ENCODE assay signal across 8 cellular contexts in genomic region chr7:101814081-101814995, GRCh38. TPM values are rescaled to one million over a fixed set of nuclear protein-coding genes. Genes with fewer than 3 reads are reported as not detected.
DNase-seq lines count a peak whose midpoint lies in the region; ATAC-seq and TF ChIP-seq lines count a peak whose summit lies in the region.

No MANE protein-coding gene starts in this region.

- H3K27ac Mint-ChIP-seq in activated naive CD4-positive, alpha-beta T cell treated with anti-CD3 and anti-CD28 coated beads, Interleukin-2, amount 50 U/mL, for 72 hours: peak overlapping the region; percentile 75 to 90

- H3K4me2 ChIP-seq in osteoblast (ENCODE audit: insufficient read depth, low read length): peak overlapping the region; percentile 100

- H3K27ac ChIP-seq in osteoblast (ENCODE audit: low read depth, low read length): peak overlapping the region; percentile 60

- H3K36me3 Mint-ChIP-seq in activated naive CD4-positive, alpha-beta T cell treated with anti-CD3 and anti-CD28 coated beads, Interleukin-2, amount 50 U/mL, for 72 hours: no peaks in the 10 kb centered on the region

- peaks cover 24% of the 10 kb centered on the region for H3K4me1 ChIP-seq in osteoblast (ENCODE audit: insufficient read depth, low read length)

- peak; percentile 20 for TF ChIP-seq CTCF in osteoblast (IDR thresholded peaks at IDR 0.05; ENCODE audit: extremely low read depth, low read depth, low read length)

- no peaks in the 10 kb centered on the region for H3K36me3 ChIP-seq in osteoblast (ENCODE audit: insufficient read depth, low read length)

- ATAC-seq in activated naive CD4-positive, alpha-beta T cell treated with anti-CD3 and anti-CD28 coated beads, Interleukin-2, amount 50 U/mL, for 72 hours: peak; percentile 67 to 69
- ATAC-seq in Right ventricle myocardium inferior (peak; percentile 85), GM19324 (IDR thresholded peaks at IDR 0.05; ENCODE audit: low FRiP score, unreplicated experiment) (no peak)

- peaks cover 6% of the 10 kb centered on the region for H3K27me3 ChIP-seq in osteoblast (ENCODE audit: insufficient read depth, low read length)

- peak; percentile 80 for DNase-seq in GDM1 (lab: John Stamatoyannopoulos, UW)
- peak; percentile 47 for DNase-seq in HPDE6-E6E7 (ENCODE audit: extremely low spot score)
- peak; percentile 69 to 73 for DNase-seq in activated naive CD4-positive, alpha-beta T cell treated with anti-CD3 and anti-CD28 coated beads, Interleukin-2, amount 50 U/mL, for 72 hours (ENCODE audit: low spot score in 2 of 2)
- peak; percentile 84 for DNase-seq in Right ventricle myocardium inferior (ENCODE audit: missing footprints)
- DNase-seq in osteoblast (ENCODE audit: insufficient read length, low spot score, missing footprints): peak; percentile 96
- peak; percentile 55 for DNase-seq in ureter (ENCODE audit: low spot score)

- H2AFZ ChIP-seq in osteoblast (ENCODE audit: low read length): peak overlapping the region; percentile 73

- no peaks in the 10 kb centered on the region for H3K9me3 ChIP-seq in osteoblast (ENCODE audit: low read depth, low read length)

- intact Hi-C loops in Right ventricle myocardium inferior (cut with DNase I): loop anchor here (1.0 to 10.0 kb wide), 5 partner anchors 72 to 310 kb away; no protein-coding TSS in a partner anchor

- peak; percentile 46 for TF ChIP-seq POLR2A in Raji (IDR thresholded peaks at IDR 0.05; ENCODE audit: insufficient read depth, low read depth, low read length)

- peaks cover 17% of the 10 kb centered on the region for H4K20me1 ChIP-seq in osteoblast (ENCODE audit: insufficient read depth, low read length)

- H3K79me2 ChIP-seq in osteoblast (ENCODE audit: insufficient read depth, low read length): peaks cover 23% of the 10 kb centered on the region

- no peaks in the 10 kb centered on the region for H3K9me3 Mint-ChIP-seq in activated naive CD4-positive, alpha-beta T cell treated with anti-CD3 and anti-CD28 coated beads, Interleukin-2, amount 50 U/mL, for 72 hours

- H3K4me3 ChIP-seq in osteoblast (ENCODE audit: insufficient read depth, low read length): peak overlapping the region; percentile 74

RNA-seq across cellular contexts. Expression of gene CUX1, which starts 3.1 kb away (rescaled TPM):
- total RNA-seq in activated naive CD4-positive, alpha-beta T cell treated with anti-CD3 and anti-CD28 coated beads, Interleukin-2, amount 50 U/mL, for 72 hours: 10 to 100 TPM in 1 of 2 donors, 1 to 10 TPM in 1; 8.6 to 23.3 TPM
- total RNA-seq in Right ventricle myocardium inferior (107 TPM), osteoblast (39.2 and 41.6 TPM in 2 replicates), ureter (103 TPM)
